ENCODE assay signal across 15 cellular contexts in genomic region chr1:10932088-10932487, GRCh38.
DNase-seq lines count a peak whose midpoint lies in the region; ATAC-seq and TF ChIP-seq lines count a peak whose summit lies in the region.
"Had no signal": no experiment of that assay in that cellular context is flagged by ENCODE, and none has a peak within 500 bp of the region (broad histone marks: within the 10 kb centered on the region; RNA-seq: fewer than 3 reads in every experiment).

No MANE protein-coding gene starts in this region.

- H3K4me3 ChIP-seq in GM12865 (ENCODE audit: low read depth, low read length), result no peak overlapping the region
- H3K4me3 ChIP-seq: esophagus squamous epithelium had no signal

- DNase-seq in CD4-positive, alpha-beta T cell, result peak in 1 of 10 experiments; percentile 15
- DNase-seq in GM12865 (ENCODE audit: low read depth) (peak; percentile 73), RPMI8226 (peak; percentile 70), NCI-H82 (lab: John Stamatoyannopoulos, UW) (no peak), hypothalamus (lab: John Stamatoyannopoulos, UW) (no peak), HuH-7 (ENCODE audit: low spot score) (no peak)
- DNase-seq in activated naive CD8-positive, alpha-beta T cell treated with anti-CD3 and anti-CD28 coated beads, Interleukin-2, amount 10 ng/mL, durations not matched to agents 7 days and 5 days, result no peak
- DNase-seq: activated CD8-positive, alpha-beta memory T cell treated with anti-CD3 and anti-CD28 coated beads for 24 hours; BE2C; esophagus squamous epithelium; H9 had no signal

- H3K27ac Mint-ChIP-seq in CD4-positive, alpha-beta T cell, result no peak overlapping the region
- H3K27ac Mint-ChIP-seq in activated naive CD8-positive, alpha-beta T cell treated with anti-CD3 and anti-CD28 coated beads, Interleukin-2, amount 10 ng/mL, durations not matched to agents 7 days and 5 days, result peak overlapping the region; percentile 42
- H3K27ac Mint-ChIP-seq: dendritic cell treated with granulocyte-macrophage colony-stimulating factor and Interleukin-4, amounts not matched to agents 40 ng/mL and 50 ng/mL, for 4 days had no signal

- no peak for TF ChIP-seq CTCF in CD4-positive, alpha-beta T cell (IDR thresholded peaks at IDR 0.05)
- no peak for TF ChIP-seq CTCF in GM12865 (IDR thresholded peaks at IDR 0.05; ENCODE audit: insufficient read depth, low read depth, low read length, missing control alignments)

- H3K27me3 ChIP-seq in CD4-positive, alpha-beta T cell (ENCODE audit: control insufficient read depth, insufficient read depth, low read length), result no peaks in the 10 kb centered on the region
- H3K27me3 ChIP-seq: BE2C had no signal

- CTCF ChIA-PET in CD4-positive, alpha-beta T cell (lab: Charles Lee), result interaction anchor here (0.7 kb wide), 1 partner anchor 708 kb away, joined by 3 read pairs; no protein-coding TSS in a partner anchor

- peak; percentile 70 for ATAC-seq in CD4-positive, alpha-beta T cell (ENCODE audit: poor library complexity)
- peak; percentile 84 for ATAC-seq in activated naive CD8-positive, alpha-beta T cell treated with anti-CD3 and anti-CD28 coated beads, Interleukin-2, amount 10 ng/mL, durations not matched to agents 7 days and 5 days (ENCODE audit: low read depth)
- ATAC-seq in GM21619 (IDR thresholded peaks at IDR 0.05; ENCODE audit: unreplicated experiment), result no peak
- ATAC-seq: left lobe of liver, SK-N-SH treated with all-trans-retinoic acid at 6 μM for 48 hours had no signal

- H3K4me1 Mint-ChIP-seq in CD4-positive, alpha-beta T cell (ENCODE audit: low read depth), result peaks cover 19% of the 10 kb centered on the region
- peaks cover 11% of the 10 kb centered on the region for H3K4me1 Mint-ChIP-seq in activated naive CD8-positive, alpha-beta T cell treated with anti-CD3 and anti-CD28 coated beads, Interleukin-2, amount 10 ng/mL, durations not matched to agents 7 days and 5 days

- POLR2A ChIA-PET in CD4-positive, alpha-beta T cell (lab: Charles Lee), result interaction anchor here (0.6 to 1.6 kb wide), 3 partner anchors 14 to 437 kb away, joined by 3 to 5 read pairs (median 3); no protein-coding TSS in a partner anchor
- POLR2A ChIA-PET in activated naive CD8-positive, alpha-beta T cell treated with anti-CD3 and anti-CD28 coated beads, Interleukin-2, amount 10 ng/mL, durations not matched to agents 7 days and 5 days (lab: Charles Lee), result interaction anchor here (1.0 kb wide), 1 partner anchor 976 kb away, joined by 3 read pairs; no protein-coding TSS in a partner anchor

- H3K9me3 Mint-ChIP-seq in CD4-positive, alpha-beta T cell, result no peaks in the 10 kb centered on the region
- H3K9me3 Mint-ChIP-seq in activated naive CD8-positive, alpha-beta T cell treated with anti-CD3 and anti-CD28 coated beads, Interleukin-2, amount 10 ng/mL, durations not matched to agents 7 days and 5 days, result peaks cover 7% of the 10 kb centered on the region

- H3K9me3 ChIP-seq in CD4-positive, alpha-beta T cell (ENCODE audit: control insufficient read depth, low read length), result peaks cover 10% of the 10 kb centered on the region
- H3K9me3 ChIP-seq: BE2C had no signal

- no peak overlapping the region for H3K27ac ChIP-seq in CD4-positive, alpha-beta T cell (ENCODE audit: low read depth, low read length)
- H3K27ac ChIP-seq: esophagus squamous epithelium had no signal

- no peaks in the 10 kb centered on the region for H3K27me3 Mint-ChIP-seq in CD4-positive, alpha-beta T cell
- H3K27me3 Mint-ChIP-seq in activated naive CD8-positive, alpha-beta T cell treated with anti-CD3 and anti-CD28 coated beads, Interleukin-2, amount 10 ng/mL, durations not matched to agents 7 days and 5 days, result peaks cover 39% of the 10 kb centered on the region
- H3K27me3 Mint-ChIP-seq: dendritic cell treated with granulocyte-macrophage colony-stimulating factor and Interleukin-4, amounts not matched to agents 40 ng/mL and 50 ng/mL, for 4 days had no signal

- H3K36me3 Mint-ChIP-seq in CD4-positive, alpha-beta T cell (ENCODE audit: low read depth), result no peaks in the 10 kb centered on the region
- H3K36me3 Mint-ChIP-seq in activated naive CD8-positive, alpha-beta T cell treated with anti-CD3 and anti-CD28 coated beads, Interleukin-2, amount 10 ng/mL, durations not matched to agents 7 days and 5 days, result peaks cover 2% of the 10 kb centered on the region

- no peak overlapping the region for H3K4me3 Mint-ChIP-seq in CD4-positive, alpha-beta T cell
- H3K4me3 Mint-ChIP-seq in activated naive CD8-positive, alpha-beta T cell treated with anti-CD3 and anti-CD28 coated beads, Interleukin-2, amount 10 ng/mL, durations not matched to agents 7 days and 5 days, result no peak overlapping the region
- H3K4me3 Mint-ChIP-seq: dendritic cell treated with granulocyte-macrophage colony-stimulating factor and Interleukin-4, amounts not matched to agents 40 ng/mL and 50 ng/mL, for 4 days; H9 had no signal

- intact Hi-C loops in CD4-positive, alpha-beta T cell (cut with DNase I, micrococcal nuclease), result loop anchor here in 1 of 2 experiments (2.0 kb wide), 1 partner anchor 15 kb away; no protein-coding TSS in a partner anchor

Comparison
In these comparisons a context has a peak if more than half of its experiments do, and no peak if none do; other contexts are left out.
1. DNase-seq: peak in GM12865 (single experiment) and RPMI8226 (single experiment); none in activated naive CD8-positive, alpha-beta T cell treated with anti-CD3 and anti-CD28 coated beads, Interleukin-2, amount 10 ng/mL, durations not matched to agents 7 days and 5 days (single experiment), NCI-H82 (single experiment), hypothalamus (0 of 51) and HuH-7 (single experiment).